Comparison of ENCODE assay signal across 1 cellular context in the genomic region with DNA sequence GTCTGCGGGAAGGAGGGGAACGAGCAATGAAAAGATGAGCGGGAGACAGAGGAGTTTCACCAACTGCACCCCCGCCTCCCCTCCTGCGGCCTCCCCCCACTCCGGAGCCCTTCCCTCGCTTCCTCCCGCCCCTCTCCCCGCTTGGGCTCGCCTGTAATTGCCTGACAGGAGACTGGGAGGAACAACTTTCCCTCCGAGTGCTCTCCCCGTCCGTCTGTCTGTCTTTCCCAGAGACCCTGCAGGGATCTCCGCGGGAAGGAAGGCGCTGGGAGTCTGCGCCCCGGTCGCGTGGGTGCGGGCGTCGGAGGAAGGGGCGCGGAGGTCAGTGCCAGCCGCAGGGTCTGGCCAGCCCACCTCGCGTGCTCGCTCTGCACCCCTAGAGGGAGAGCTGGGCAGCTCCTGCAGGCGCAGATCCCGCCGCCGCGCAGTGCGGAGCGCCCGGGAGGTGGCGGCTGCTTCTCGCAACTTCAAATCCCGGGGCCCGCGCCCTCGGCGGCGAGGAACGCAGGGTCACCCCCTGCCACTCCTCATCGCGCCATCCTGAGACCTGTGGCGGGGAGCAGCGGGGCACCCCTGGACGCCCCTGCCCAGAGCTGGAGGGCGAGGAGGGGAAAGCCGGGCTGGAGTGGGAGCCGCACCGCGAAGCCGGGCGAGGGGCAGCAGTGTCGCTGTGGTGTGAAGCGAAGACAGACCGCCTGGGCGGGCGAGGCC.
TF ChIP-seq lines count a peak whose summit lies in the region.

No MANE protein-coding gene starts in this region.

TF ChIP-seq in HEK293, 187 proteins besides CTCF, POLR2A, EP300 and RAD21 (continued from another document and continues in another):
- TF ChIP-seq, protein P1, sequence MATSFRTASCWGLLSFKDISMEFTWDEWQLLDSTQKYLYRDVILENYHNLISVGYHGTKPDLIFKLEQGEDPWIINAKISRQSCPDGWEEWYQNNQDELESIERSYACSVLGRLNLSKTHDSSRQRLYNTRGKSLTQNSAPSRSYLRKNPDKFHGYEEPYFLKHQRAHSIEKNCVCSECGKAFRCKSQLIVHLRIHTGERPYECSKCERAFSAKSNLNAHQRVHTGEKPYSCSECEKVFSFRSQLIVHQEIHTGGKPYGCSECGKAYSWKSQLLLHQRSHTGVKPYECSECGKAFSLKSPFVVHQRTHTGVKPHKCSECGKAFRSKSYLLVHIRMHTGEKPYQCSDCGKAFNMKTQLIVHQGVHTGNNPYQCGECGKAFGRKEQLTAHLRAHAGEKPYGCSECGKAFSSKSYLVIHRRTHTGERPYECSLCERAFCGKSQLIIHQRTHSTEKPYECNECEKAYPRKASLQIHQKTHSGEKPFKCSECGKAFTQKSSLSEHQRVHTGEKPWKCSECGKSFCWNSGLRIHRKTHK (tag by site-specific recombination; IDR thresholded peaks at IDR 0.05): no peak
- peak; percentile 62; the same call in 1 of the 2 replicates for TF ChIP-seq ZNF76 (tag by site-specific recombination; IDR thresholded peaks at IDR 0.05; ENCODE audit: borderline replicate concordance, low read depth)
- TF ChIP-seq, protein P2, sequence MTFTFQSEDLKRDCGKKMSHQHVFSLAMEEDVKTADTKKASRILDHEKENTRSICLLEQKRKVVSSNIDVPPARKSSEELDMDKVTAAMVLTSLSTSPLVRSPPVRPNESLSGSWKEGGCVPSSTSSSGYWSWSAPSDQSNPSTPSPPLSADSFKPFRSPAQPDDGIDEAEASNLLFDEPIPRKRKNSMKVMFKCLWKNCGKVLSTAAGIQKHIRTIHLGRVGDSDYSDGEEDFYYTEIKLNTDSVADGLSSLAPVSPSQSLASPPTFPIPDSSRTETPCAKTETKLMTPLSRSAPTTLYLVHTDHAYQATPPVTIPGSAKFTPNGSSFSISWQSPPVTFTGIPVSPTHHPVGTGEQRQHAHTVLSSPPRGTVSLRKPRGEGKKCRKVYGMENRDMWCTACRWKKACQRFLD (tag by site-specific recombination; IDR thresholded peaks at IDR 0.05): no peak
- TF ChIP-seq ZNF140 (tag by site-specific recombination; IDR thresholded peaks at IDR 0.05): no peak
- TF ChIP-seq, protein P3, sequence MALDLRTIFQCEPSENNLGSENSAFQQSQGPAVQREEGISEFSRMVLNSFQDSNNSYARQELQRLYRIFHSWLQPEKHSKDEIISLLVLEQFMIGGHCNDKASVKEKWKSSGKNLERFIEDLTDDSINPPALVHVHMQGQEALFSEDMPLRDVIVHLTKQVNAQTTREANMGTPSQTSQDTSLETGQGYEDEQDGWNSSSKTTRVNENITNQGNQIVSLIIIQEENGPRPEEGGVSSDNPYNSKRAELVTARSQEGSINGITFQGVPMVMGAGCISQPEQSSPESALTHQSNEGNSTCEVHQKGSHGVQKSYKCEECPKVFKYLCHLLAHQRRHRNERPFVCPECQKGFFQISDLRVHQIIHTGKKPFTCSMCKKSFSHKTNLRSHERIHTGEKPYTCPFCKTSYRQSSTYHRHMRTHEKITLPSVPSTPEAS (tag by site-specific recombination; IDR thresholded peaks at IDR 0.05): no peak
- TF ChIP-seq ZNF571 (tag by site-specific recombination; IDR thresholded peaks at IDR 0.05): no peak
- no peak for TF ChIP-seq MYNN (tag by site-specific recombination; IDR thresholded peaks at IDR 0.05; ENCODE audit: borderline replicate concordance)
- no peak for TF ChIP-seq ZNF558 (tag by site-specific recombination; IDR thresholded peaks at IDR 0.05)
- TF ChIP-seq ZNF510 (tag by site-specific recombination; IDR thresholded peaks at IDR 0.05; ENCODE audit: insufficient replicate concordance): no peak
- TF ChIP-seq, protein P4, sequence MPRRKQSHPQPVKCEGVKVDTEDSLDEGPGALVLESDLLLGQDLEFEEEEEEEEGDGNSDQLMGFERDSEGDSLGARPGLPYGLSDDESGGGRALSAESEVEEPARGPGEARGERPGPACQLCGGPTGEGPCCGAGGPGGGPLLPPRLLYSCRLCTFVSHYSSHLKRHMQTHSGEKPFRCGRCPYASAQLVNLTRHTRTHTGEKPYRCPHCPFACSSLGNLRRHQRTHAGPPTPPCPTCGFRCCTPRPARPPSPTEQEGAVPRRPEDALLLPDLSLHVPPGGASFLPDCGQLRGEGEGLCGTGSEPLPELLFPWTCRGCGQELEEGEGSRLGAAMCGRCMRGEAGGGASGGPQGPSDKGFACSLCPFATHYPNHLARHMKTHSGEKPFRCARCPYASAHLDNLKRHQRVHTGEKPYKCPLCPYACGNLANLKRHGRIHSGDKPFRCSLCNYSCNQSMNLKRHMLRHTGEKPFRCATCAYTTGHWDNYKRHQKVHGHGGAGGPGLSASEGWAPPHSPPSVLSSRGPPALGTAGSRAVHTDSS (tag by site-specific recombination; IDR thresholded peaks at IDR 0.05): no peak
- no peak for TF ChIP-seq ZNF664 (tag by site-specific recombination; IDR thresholded peaks at IDR 0.05)
- no peak for TF ChIP-seq ZNF560 (tag by site-specific recombination; IDR thresholded peaks at IDR 0.05; ENCODE audit: borderline replicate concordance)
- TF ChIP-seq ZNF214 (tag by site-specific recombination; IDR thresholded peaks at IDR 0.05; ENCODE audit: borderline replicate concordance): no peak
- peak; percentile 63 for TF ChIP-seq SP2 (tag by site-specific recombination; IDR thresholded peaks at IDR 0.05)
- TF ChIP-seq SCRT2 (tag by site-specific recombination; IDR thresholded peaks at IDR 0.05): 0 out of 2 replicates have a peak, but pooled peaks have one; percentile 13
- peak; percentile 42 for TF ChIP-seq BCL11A (tag by site-specific recombination; IDR thresholded peaks at IDR 0.05; ENCODE audit: low read depth)
- TF ChIP-seq, protein P5, sequence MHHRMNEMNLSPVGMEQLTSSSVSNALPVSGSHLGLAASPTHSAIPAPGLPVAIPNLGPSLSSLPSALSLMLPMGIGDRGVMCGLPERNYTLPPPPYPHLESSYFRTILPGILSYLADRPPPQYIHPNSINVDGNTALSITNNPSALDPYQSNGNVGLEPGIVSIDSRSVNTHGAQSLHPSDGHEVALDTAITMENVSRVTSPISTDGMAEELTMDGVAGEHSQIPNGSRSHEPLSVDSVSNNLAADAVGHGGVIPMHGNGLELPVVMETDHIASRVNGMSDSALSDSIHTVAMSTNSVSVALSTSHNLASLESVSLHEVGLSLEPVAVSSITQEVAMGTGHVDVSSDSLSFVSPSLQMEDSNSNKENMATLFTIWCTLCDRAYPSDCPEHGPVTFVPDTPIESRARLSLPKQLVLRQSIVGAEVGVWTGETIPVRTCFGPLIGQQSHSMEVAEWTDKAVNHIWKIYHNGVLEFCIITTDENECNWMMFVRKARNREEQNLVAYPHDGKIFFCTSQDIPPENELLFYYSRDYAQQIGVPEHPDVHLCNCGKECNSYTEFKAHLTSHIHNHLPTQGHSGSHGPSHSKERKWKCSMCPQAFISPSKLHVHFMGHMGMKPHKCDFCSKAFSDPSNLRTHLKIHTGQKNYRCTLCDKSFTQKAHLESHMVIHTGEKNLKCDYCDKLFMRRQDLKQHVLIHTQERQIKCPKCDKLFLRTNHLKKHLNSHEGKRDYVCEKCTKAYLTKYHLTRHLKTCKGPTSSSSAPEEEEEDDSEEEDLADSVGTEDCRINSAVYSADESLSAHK (tag by site-specific recombination; IDR thresholded peaks at IDR 0.05): peak; percentile 15; the same call in 1 of the 2 replicates
- TF ChIP-seq, protein P6, sequence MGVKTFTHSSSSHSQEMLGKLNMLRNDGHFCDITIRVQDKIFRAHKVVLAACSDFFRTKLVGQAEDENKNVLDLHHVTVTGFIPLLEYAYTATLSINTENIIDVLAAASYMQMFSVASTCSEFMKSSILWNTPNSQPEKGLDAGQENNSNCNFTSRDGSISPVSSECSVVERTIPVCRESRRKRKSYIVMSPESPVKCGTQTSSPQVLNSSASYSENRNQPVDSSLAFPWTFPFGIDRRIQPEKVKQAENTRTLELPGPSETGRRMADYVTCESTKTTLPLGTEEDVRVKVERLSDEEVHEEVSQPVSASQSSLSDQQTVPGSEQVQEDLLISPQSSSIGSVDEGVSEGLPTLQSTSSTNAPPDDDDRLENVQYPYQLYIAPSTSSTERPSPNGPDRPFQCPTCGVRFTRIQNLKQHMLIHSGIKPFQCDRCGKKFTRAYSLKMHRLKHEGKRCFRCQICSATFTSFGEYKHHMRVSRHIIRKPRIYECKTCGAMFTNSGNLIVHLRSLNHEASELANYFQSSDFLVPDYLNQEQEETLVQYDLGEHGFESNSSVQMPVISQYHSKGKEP (tag by site-specific recombination; IDR thresholded peaks at IDR 0.05): no peak
- no peak for TF ChIP-seq ZNF777 (tag by site-specific recombination; IDR thresholded peaks at IDR 0.05; ENCODE audit: borderline replicate concordance)
- no peak for TF ChIP-seq TCF7L2 (IDR thresholded peaks at IDR 0.05; ENCODE audit: borderline replicate concordance, low read depth, low read length)
- TF ChIP-seq HOXA7 (CRISPR knock-in tag; IDR thresholded peaks at IDR 0.05; ENCODE audit: borderline replicate concordance): no peak
- TF ChIP-seq ZNF670 (tag by site-specific recombination; IDR thresholded peaks at IDR 0.05; ENCODE audit: low read depth): no peak
- TF ChIP-seq MZF1 (tag by site-specific recombination; IDR thresholded peaks at IDR 0.05; ENCODE audit: borderline replicate concordance): peak; percentile 34; the same call in 1 of the 2 replicates
- TF ChIP-seq ZIC2 (tag by site-specific recombination; IDR thresholded peaks at IDR 0.05): peak; percentile 98
- TF ChIP-seq ZNF544 (tag by site-specific recombination; IDR thresholded peaks at IDR 0.05): no peak
- no peak for TF ChIP-seq ZNF792 (tag by site-specific recombination; IDR thresholded peaks at IDR 0.05)
- TF ChIP-seq, protein P7, sequence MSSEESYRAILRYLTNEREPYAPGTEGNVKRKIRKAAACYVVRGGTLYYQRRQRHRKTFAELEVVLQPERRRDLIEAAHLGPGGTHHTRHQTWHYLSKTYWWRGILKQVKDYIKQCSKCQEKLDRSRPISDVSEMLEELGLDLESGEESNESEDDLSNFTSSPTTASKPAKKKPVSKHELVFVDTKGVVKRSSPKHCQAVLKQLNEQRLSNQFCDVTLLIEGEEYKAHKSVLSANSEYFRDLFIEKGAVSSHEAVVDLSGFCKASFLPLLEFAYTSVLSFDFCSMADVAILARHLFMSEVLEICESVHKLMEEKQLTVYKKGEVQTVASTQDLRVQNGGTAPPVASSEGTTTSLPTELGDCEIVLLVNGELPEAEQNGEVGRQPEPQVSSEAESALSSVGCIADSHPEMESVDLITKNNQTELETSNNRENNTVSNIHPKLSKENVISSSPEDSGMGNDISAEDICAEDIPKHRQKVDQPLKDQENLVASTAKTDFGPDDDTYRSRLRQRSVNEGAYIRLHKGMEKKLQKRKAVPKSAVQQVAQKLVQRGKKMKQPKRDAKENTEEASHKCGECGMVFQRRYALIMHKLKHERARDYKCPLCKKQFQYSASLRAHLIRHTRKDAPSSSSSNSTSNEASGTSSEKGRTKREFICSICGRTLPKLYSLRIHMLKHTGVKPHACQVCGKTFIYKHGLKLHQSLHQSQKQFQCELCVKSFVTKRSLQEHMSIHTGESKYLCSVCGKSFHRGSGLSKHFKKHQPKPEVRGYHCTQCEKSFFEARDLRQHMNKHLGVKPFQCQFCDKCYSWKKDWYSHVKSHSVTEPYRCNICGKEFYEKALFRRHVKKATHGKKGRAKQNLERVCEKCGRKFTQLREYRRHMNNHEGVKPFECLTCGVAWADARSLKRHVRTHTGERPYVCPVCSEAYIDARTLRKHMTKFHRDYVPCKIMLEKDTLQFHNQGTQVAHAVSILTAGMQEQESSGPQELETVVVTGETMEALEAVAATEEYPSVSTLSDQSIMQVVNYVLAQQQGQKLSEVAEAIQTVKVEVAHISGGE (tag by site-specific recombination; conservative IDR thresholded peaks at IDR 0.05; ENCODE audit: low read depth): peak; percentile 20
- TF ChIP-seq ZNF239 (tag by site-specific recombination; IDR thresholded peaks at IDR 0.05): no peak
- no peak for TF ChIP-seq ZNF266 (tag by site-specific recombination; IDR thresholded peaks at IDR 0.05; ENCODE audit: low read depth)
- no peak for TF ChIP-seq ZNF202 (tag by site-specific recombination; IDR thresholded peaks at IDR 0.05; ENCODE audit: borderline replicate concordance)
- no peak for TF ChIP-seq ZNF169 (tag by site-specific recombination; IDR thresholded peaks at IDR 0.05)
- TF ChIP-seq, protein P8, sequence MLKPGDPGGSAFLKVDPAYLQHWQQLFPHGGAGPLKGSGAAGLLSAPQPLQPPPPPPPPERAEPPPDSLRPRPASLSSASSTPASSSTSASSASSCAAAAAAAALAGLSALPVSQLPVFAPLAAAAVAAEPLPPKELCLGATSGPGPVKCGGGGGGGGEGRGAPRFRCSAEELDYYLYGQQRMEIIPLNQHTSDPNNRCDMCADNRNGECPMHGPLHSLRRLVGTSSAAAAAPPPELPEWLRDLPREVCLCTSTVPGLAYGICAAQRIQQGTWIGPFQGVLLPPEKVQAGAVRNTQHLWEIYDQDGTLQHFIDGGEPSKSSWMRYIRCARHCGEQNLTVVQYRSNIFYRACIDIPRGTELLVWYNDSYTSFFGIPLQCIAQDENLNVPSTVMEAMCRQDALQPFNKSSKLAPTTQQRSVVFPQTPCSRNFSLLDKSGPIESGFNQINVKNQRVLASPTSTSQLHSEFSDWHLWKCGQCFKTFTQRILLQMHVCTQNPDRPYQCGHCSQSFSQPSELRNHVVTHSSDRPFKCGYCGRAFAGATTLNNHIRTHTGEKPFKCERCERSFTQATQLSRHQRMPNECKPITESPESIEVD (tag by site-specific recombination; IDR thresholded peaks at IDR 0.05): no peak
- no peak for TF ChIP-seq ZSCAN16 (tag by site-specific recombination; IDR thresholded peaks at IDR 0.05)
- TF ChIP-seq ZNF423 (tag by site-specific recombination; IDR thresholded peaks at IDR 0.05): peak; percentile 65
- TF ChIP-seq, protein P9, sequence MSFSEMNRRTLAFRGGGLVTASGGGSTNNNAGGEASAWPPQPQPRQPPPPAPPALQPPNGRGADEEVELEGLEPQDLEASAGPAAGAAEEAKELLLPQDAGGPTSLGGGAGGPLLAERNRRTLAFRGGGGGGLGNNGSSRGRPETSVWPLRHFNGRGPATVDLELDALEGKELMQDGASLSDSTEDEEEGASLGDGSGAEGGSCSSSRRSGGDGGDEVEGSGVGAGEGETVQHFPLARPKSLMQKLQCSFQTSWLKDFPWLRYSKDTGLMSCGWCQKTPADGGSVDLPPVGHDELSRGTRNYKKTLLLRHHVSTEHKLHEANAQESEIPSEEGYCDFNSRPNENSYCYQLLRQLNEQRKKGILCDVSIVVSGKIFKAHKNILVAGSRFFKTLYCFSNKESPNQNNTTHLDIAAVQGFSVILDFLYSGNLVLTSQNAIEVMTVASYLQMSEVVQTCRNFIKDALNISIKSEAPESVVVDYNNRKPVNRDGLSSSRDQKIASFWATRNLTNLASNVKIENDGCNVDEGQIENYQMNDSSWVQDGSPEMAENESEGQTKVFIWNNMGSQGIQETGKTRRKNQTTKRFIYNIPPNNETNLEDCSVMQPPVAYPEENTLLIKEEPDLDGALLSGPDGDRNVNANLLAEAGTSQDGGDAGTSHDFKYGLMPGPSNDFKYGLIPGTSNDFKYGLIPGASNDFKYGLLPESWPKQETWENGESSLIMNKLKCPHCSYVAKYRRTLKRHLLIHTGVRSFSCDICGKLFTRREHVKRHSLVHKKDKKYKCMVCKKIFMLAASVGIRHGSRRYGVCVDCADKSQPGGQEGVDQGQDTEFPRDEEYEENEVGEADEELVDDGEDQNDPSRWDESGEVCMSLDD (tag by site-specific recombination; IDR thresholded peaks at IDR 0.05): peak; percentile 84
- TF ChIP-seq ZNF37A (tag by site-specific recombination; IDR thresholded peaks at IDR 0.05): no peak
- no peak for TF ChIP-seq OVOL3 (tag by site-specific recombination; IDR thresholded peaks at IDR 0.05)
- TF ChIP-seq ZNF677 (tag by site-specific recombination; IDR thresholded peaks at IDR 0.05): no peak
- TF ChIP-seq FEZF1 (tag by site-specific recombination; IDR thresholded peaks at IDR 0.05): 0 out of 2 replicates have a peak, but pooled peaks have one; percentile 30
- no peak for TF ChIP-seq ZSCAN23 (tag by site-specific recombination; IDR thresholded peaks at IDR 0.05)
- TF ChIP-seq ZNF132 (tag by site-specific recombination; IDR thresholded peaks at IDR 0.05; ENCODE audit: borderline replicate concordance): no peak
- peak; percentile 9; the same call in 1 of the 2 replicates for TF ChIP-seq ZNF660 (tag by site-specific recombination; IDR thresholded peaks at IDR 0.05)
- no peak for TF ChIP-seq ZNF596 (tag by site-specific recombination; IDR thresholded peaks at IDR 0.05)
